ENCODE assay signal across 16 cellular contexts in genomic region chr11:17414317-17414737, GRCh38. TPM values are rescaled to one million over a fixed set of nuclear protein-coding genes. Genes with fewer than 3 reads are reported as not detected.
A peak's percentile ranks its signal among the peaks of the same experiment; 100 is the strongest.
DNase-seq lines count a peak whose midpoint lies in the region; ATAC-seq and TF ChIP-seq lines count a peak whose summit lies in the region.
"Had no signal": no experiment of that assay in that cellular context is flagged by ENCODE, and none has a peak within 500 bp of the region (broad histone marks: within the 10 kb centered on the region; RNA-seq: fewer than 3 reads in every experiment).

No MANE protein-coding gene starts in this region.

- H3K36me3 ChIP-seq in neural progenitor cell, result no peaks in the 10 kb centered on the region
- H3K36me3 ChIP-seq: upper lobe of left lung had no signal

- H3K4me3 ChIP-seq in neural progenitor cell, result no peak overlapping the region
- H3K4me3 ChIP-seq: skin epidermis, upper lobe of left lung had no signal

- H3K79me2 ChIP-seq in neural progenitor cell (ENCODE audit: low read depth), result no peaks in the 10 kb centered on the region
- H3K79me2 ChIP-seq: parathyroid adenoma had no signal

- H3K9ac ChIP-seq in neural progenitor cell, result no peak overlapping the region
- H3K9ac ChIP-seq: parathyroid adenoma had no signal

- no peak overlapping the region for H3K27ac ChIP-seq in neural progenitor cell
- H3K27ac ChIP-seq: parathyroid adenoma, skin epidermis had no signal

- peak overlapping the region; percentile 25 for H3K27ac Mint-ChIP-seq in neural progenitor cell
- H3K27ac Mint-ChIP-seq: dendritic cell treated with granulocyte-macrophage colony-stimulating factor and Interleukin-4, amounts not matched to agents 40 ng/mL and 50 ng/mL, for 4 days had no signal

- ATAC-seq in GM18861 (IDR thresholded peaks at IDR 0.05; ENCODE audit: unreplicated experiment), result no peak
- no peak for ATAC-seq in HG03342 (IDR thresholded peaks at IDR 0.05; ENCODE audit: unreplicated experiment)

- no peak for TF ChIP-seq CTCF in neural progenitor cell (IDR thresholded peaks at IDR 0.05)

- H3K9me3 ChIP-seq in neural progenitor cell (ENCODE audit: low read depth), result no peaks in the 10 kb centered on the region
- H3K9me3 ChIP-seq: upper lobe of left lung had no signal

- peaks cover 4% of the 10 kb centered on the region for H4K20me1 ChIP-seq in neural progenitor cell (ENCODE audit: low read depth)

- no peak overlapping the region for H2AFZ ChIP-seq in neural progenitor cell (replicated peaks)
- H2AFZ ChIP-seq: parathyroid adenoma had no signal

- no peak overlapping the region for H3K4me2 ChIP-seq in neural progenitor cell

- H3F3A ChIP-seq in neural progenitor cell (ENCODE audit: low read depth), result peaks cover 11% of the 10 kb centered on the region

- H3K4me3 Mint-ChIP-seq in neural progenitor cell, result no peak overlapping the region
- H3K4me3 Mint-ChIP-seq: dendritic cell treated with granulocyte-macrophage colony-stimulating factor and Interleukin-4, amounts not matched to agents 40 ng/mL and 50 ng/mL, for 4 days had no signal

- no peaks in the 10 kb centered on the region for H3K9me3 Mint-ChIP-seq in neural progenitor cell
- H3K9me3 Mint-ChIP-seq: dendritic cell treated with granulocyte-macrophage colony-stimulating factor and Interleukin-4, amounts not matched to agents 40 ng/mL and 50 ng/mL, for 4 days had no signal

- H3K36me3 Mint-ChIP-seq in neural progenitor cell, result no peaks in the 10 kb centered on the region

- H3K4me1 Mint-ChIP-seq in neural progenitor cell, result peaks cover 24% of the 10 kb centered on the region

- DNase-seq in NCI-H1105 (lab: John Stamatoyannopoulos, UW) (peak; percentile 61), NCI-H1105 treated with DMSO at 0.1 percent for 48 hours (lab: John Stamatoyannopoulos, UW) (no peak), DMS53 (lab: John Stamatoyannopoulos, UW) (peak; percentile 88), NCI-H774 (lab: John Stamatoyannopoulos, UW) (peak; percentile 58), neural progenitor cell (ENCODE audit: low spot score) (no peak), medulla oblongata (ENCODE audit: extremely low spot score) (no peak)
- DNase-seq: C1 segment of cervical spinal cord, foreskin melanocyte, NCI-H526 had no signal

- H3K27me3 Mint-ChIP-seq in neural progenitor cell (ENCODE audit: insufficient read depth, low read depth), result peaks cover 8% of the 10 kb centered on the region

- H3K27me3 ChIP-seq in neural progenitor cell, result peaks cover 23% of the 10 kb centered on the region
- H3K27me3 ChIP-seq: upper lobe of left lung had no signal

- H3K4me1 ChIP-seq in neural progenitor cell, result peaks cover 23% of the 10 kb centered on the region
- H3K4me1 ChIP-seq: parathyroid adenoma had no signal

RNA-seq across cellular contexts. Expression of gene KCNJ11, which starts 25.9 kb away (rescaled TPM):
- total RNA-seq in neural progenitor cell (ENCODE audit: low replicate concordance), result 1.9 and 5.0 TPM in 2 replicates
- total RNA-seq: Daoy had no signal

Comparison
In these comparisons a context has a peak if more than half of its experiments do, and no peak if none do; other contexts are left out.
1. DNase-seq: peak in NCI-H1105 (single experiment), DMS53 (single experiment) and NCI-H774 (single experiment); none in NCI-H1105 treated with DMSO at 0.1 percent for 48 hours (single experiment), neural progenitor cell (single experiment) and medulla oblongata (single experiment).